ENCODE assay signal across 8 cellular contexts in genomic region chr3:42961633-42962032, GRCh38. TPM values are rescaled to one million over a fixed set of nuclear protein-coding genes. Genes with fewer than 3 reads are reported as not detected.
A peak's percentile ranks its signal among the peaks of the same experiment; 100 is the strongest.
DNase-seq lines count a peak whose midpoint lies in the region; ATAC-seq, FAIRE-seq and TF ChIP-seq lines count a peak whose summit lies in the region.

No MANE protein-coding gene starts in this region.

- POLR2A ChIA-PET in HepG2 (lab: Yijun Ruan, JAX) = no interaction called here

- TF ChIP-seq CTCF in HepG2 (CRISPR knock-in tag; IDR thresholded peaks at IDR 0.05) (peak; percentile 74), upper lobe of left lung (IDR thresholded peaks at IDR 0.05) (peak in 5 of 6 experiments; percentile 51 to 64 (median 58))

- in situ Hi-C loops in HepG2 (cut with HindIII; ENCODE audit: extremely low pct_ligation_motif_present, low pct_unique_long_range_greater_than_20kb) = loop anchor here (5.0 to 25.0 kb wide), 3 partner anchors 113 to 551 kb away; no protein-coding TSS in a partner anchor

- ATAC-seq in HepG2 (peak; percentile 58), upper lobe of left lung (ENCODE audit: low FRiP score in 2 of 2) (peak in 1 of 2 donors; percentile 76), GM19035 (IDR thresholded peaks at IDR 0.05; ENCODE audit: unreplicated experiment) (no peak)

- peak; percentile 3 for DNase-seq in DMS79 (lab: John Stamatoyannopoulos, UW)
- peak; percentile 70 for DNase-seq in HT-29 (ENCODE audit: low spot score)
- peak; percentile 66 for DNase-seq in RKO (ENCODE audit: low spot score)
- DNase-seq in dedifferentiated amniotic fluid mesenchymal stem cell (ENCODE audit: extremely low spot score) = peak; percentile 79
- peak; percentile 42 for DNase-seq in HepG2 (ENCODE audit: low spot score)
- DNase-seq in upper lobe of left lung = no peak
- DNase-seq in activated effector memory CD4-positive, alpha-beta T cell treated with Interleukin-2 at 50 U/mL for 16 hours = no peak

- no peaks in the 10 kb centered on the region for H3K79me2 ChIP-seq in HepG2 (ENCODE audit: insufficient read depth, low read length)

- H3K27me3 ChIP-seq in HepG2 (ENCODE audit: control insufficient read depth in 1 of 2, insufficient read depth in 2 of 2, low read length in 2 of 2) = no peaks in the 10 kb centered on the region
- no peaks in the 10 kb centered on the region for H3K27me3 ChIP-seq in upper lobe of left lung

- H3K9ac ChIP-seq in HepG2 (ENCODE audit: insufficient read depth, low read depth, low read length) = no peak overlapping the region

- H3K27ac ChIP-seq in HepG2 (ENCODE audit: extremely low read length, insufficient read depth, low read length) (no peak overlapping the region), upper lobe of left lung (no peak overlapping the region)

- no peaks in the 10 kb centered on the region for H4K20me1 ChIP-seq in HepG2 (ENCODE audit: insufficient read depth, low read length)

- H3K4me1 ChIP-seq in HepG2 (ENCODE audit: insufficient read depth, low read length) (no peaks in the 10 kb centered on the region), upper lobe of left lung (no peaks in the 10 kb centered on the region)

- peak; percentile 88 for FAIRE-seq in HepG2 (lab: Jason Lieb, UNC)

- CTCF ChIA-PET in HepG2 (lab: Yijun Ruan, JAX; ENCODE audit: low intra/inter-chr PET ratio, low total read pairs) = interaction anchor here (1.7 to 2.4 kb wide), 3 partner anchors 110 to 541 kb away, joined by 6 to 11 read pairs (median 8); no protein-coding TSS in a partner anchor

- H3K4me3 ChIP-seq in HepG2 (replicated peaks in 1 of 3; ENCODE audit: insufficient read depth in 1 of 3, low read depth in 2 of 3, low read length in 3 of 3) (no peak overlapping the region), upper lobe of left lung (no peak overlapping the region)

- no TSS peak for BruUV-seq in HepG2 (replicated peaks; lab: Mats Ljungman, UMichigan)

- no peaks in the 10 kb centered on the region for H3K36me3 ChIP-seq in HepG2 (replicated peaks in 1 of 2; ENCODE audit: control insufficient read depth in 1 of 2, insufficient read depth in 2 of 2, low read length in 2 of 2)
- H3K36me3 ChIP-seq in upper lobe of left lung = no peaks in the 10 kb centered on the region

- peak; percentile 43; the same call in 1 of the 2 replicates for TF ChIP-seq RAD21 in HepG2 (CRISPR knock-in tag; IDR thresholded peaks at IDR 0.05)

- intact Hi-C loops in HepG2 (cut with micrococcal nuclease; ENCODE audit: unreplicated experiment) = loop anchor here (1.0 to 2.0 kb wide), 3 partner anchors 109 to 417 kb away; no protein-coding TSS in a partner anchor

- TF ChIP-seq POLR2A in HepG2 (IDR thresholded peaks at IDR 0.05; ENCODE audit: insufficient read depth in 1 of 2, low read depth in 2 of 2, low read length in 2 of 2) (no peak), upper lobe of left lung (IDR thresholded peaks at IDR 0.05) (no peak)

- H3K9me3 ChIP-seq in HepG2 (ENCODE audit: low read length) = no peaks in the 10 kb centered on the region
- no peaks in the 10 kb centered on the region for H3K9me3 ChIP-seq in upper lobe of left lung

- no peak overlapping the region for H3K4me2 ChIP-seq in HepG2 (ENCODE audit: low read depth, low read length)

- no peak overlapping the region for H2AFZ ChIP-seq in HepG2 (ENCODE audit: low read length)

- TF ChIP-seq EP300 in HepG2 (IDR thresholded peaks at IDR 0.05; ENCODE audit: low read depth in 2 of 2, low read length in 2 of 2) (no peak), HepG2 (CRISPR knock-in tag; IDR thresholded peaks at IDR 0.05; ENCODE audit: borderline replicate concordance) (no peak), upper lobe of left lung (IDR thresholded peaks at IDR 0.05) (no peak)

- WGBS in HepG2 (ENCODE audit: low lambda C conversion rate) = 0% methylated on average over 4 of the region's 4 CpGs
- 3 to 6% methylated on average over 4 of the region's 4 CpGs for WGBS in upper lobe of left lung, 2 donors

TF ChIP-seq in HepG2, 621 proteins besides CTCF, POLR2A, EP300 and RAD21:
- peak; percentile 79 for TF ChIP-seq STAG1 (CRISPR knock-in tag; IDR thresholded peaks at IDR 0.05)
- no peak for TF ChIP-seq PRPF4 (IDR thresholded peaks at IDR 0.05; ENCODE audit: low read depth, low read length, poor library complexity, severe bottlenecking)
- peak; percentile 63 for TF ChIP-seq SMC3 (IDR thresholded peaks at IDR 0.05; ENCODE audit: low read length)

RNA-seq across cellular contexts. Expression of gene GASK1A, which starts 17.5 kb away (rescaled TPM):
- total RNA-seq in HT-29 (2014; rRNA removed; shearing (Covaris generic)) = 0.18 TPM in 1 of 2 replicates, not detected in the other
- not detected in 2 replicates for total RNA-seq in HepG2 (2016; rRNA removed; fragmentation: Illumina TruSeq; extraction: Trizol)
- not detected in 2 replicates for total RNA-seq in HepG2 (2016; cell fraction: cytosol; rRNA removed; fragmentation: Illumina TruSeq; extraction: Trizol; ENCODE audit: low read depth)
- total RNA-seq in HepG2 (2016; cell fraction: insoluble cytoplasmic fraction; rRNA removed; fragmentation: Illumina TruSeq; extraction: Trizol) = not detected in 2 replicates
- not detected in 2 replicates for total RNA-seq in HepG2 (2016; cell fraction: membrane; rRNA removed; fragmentation: Illumina TruSeq; extraction: Trizol)
- total RNA-seq in HepG2 (2016; cell fraction: nucleus; rRNA removed; fragmentation: Illumina TruSeq; extraction: Trizol) = not detected in 2 replicates
- not detected in 2 replicates for polyA plus RNA-seq in HepG2 (2011; rRNA removed)
- not detected in 2 replicates for polyA plus RNA-seq in HepG2 (2011; cell fraction: cytosol; rRNA removed)
- polyA plus RNA-seq in HepG2 (2011; cell fraction: nucleus; rRNA removed) = not detected in 2 replicates
- not detected in 2 replicates for polyA plus RNA-seq in HepG2 (2012)
- not detected in 2 replicates for polyA plus RNA-seq in HepG2 (2016; cell fraction: cytosol; fragmentation: Illumina TruSeq; extraction: Trizol; ENCODE audit: low read depth)
- not detected in 2 replicates for polyA plus RNA-seq in HepG2 (2016; cell fraction: insoluble cytoplasmic fraction; fragmentation: Illumina TruSeq; extraction: Trizol; ENCODE audit: low read depth)
- not detected in 2 replicates for polyA plus RNA-seq in HepG2 (2016; cell fraction: membrane; fragmentation: Illumina TruSeq; extraction: Trizol; ENCODE audit: low read depth)
- not detected in 2 replicates for polyA plus RNA-seq in HepG2 (2016; cell fraction: nucleus; fragmentation: Illumina TruSeq; extraction: Trizol; ENCODE audit: insufficient read depth, low read depth)
- polyA minus RNA-seq in HepG2 (2011; rRNA and poly(A)+ RNA removed; ENCODE audit: low replicate concordance) = not detected in 2 replicates
- polyA minus RNA-seq in HepG2 (2011; cell fraction: cytosol; rRNA and poly(A)+ RNA removed) = not detected in 2 replicates
- polyA minus RNA-seq in HepG2 (2011; cell fraction: nucleus; rRNA and poly(A)+ RNA removed) = not detected in 2 replicates
- 1 to 10 TPM; 2.5 to 9.4 (median 7.7) TPM for total RNA-seq in upper lobe of left lung

RNA-seq across cellular contexts. Expression of gene ZNF662, which starts 55.7 kb away (rescaled TPM):
- not detected in 2 replicates for total RNA-seq in HT-29 (2014; rRNA removed; shearing (Covaris generic))
- total RNA-seq in HepG2 (2016; rRNA removed; fragmentation: Illumina TruSeq; extraction: Trizol) = not detected in 2 replicates
- not detected in 2 replicates for total RNA-seq in HepG2 (2016; cell fraction: cytosol; rRNA removed; fragmentation: Illumina TruSeq; extraction: Trizol; ENCODE audit: low read depth)
- 0.02 TPM in 1 of 2 replicates, not detected in the other for total RNA-seq in HepG2 (2016; cell fraction: insoluble cytoplasmic fraction; rRNA removed; fragmentation: Illumina TruSeq; extraction: Trizol)
- total RNA-seq in HepG2 (2016; cell fraction: membrane; rRNA removed; fragmentation: Illumina TruSeq; extraction: Trizol) = not detected in 2 replicates
- not detected in 2 replicates for total RNA-seq in HepG2 (2016; cell fraction: nucleus; rRNA removed; fragmentation: Illumina TruSeq; extraction: Trizol)
- 0.05 TPM in 1 of 2 replicates, not detected in the other for polyA plus RNA-seq in HepG2 (2011; rRNA removed)
- not detected in 2 replicates for polyA plus RNA-seq in HepG2 (2011; cell fraction: cytosol; rRNA removed)
- not detected in 2 replicates for polyA plus RNA-seq in HepG2 (2011; cell fraction: nucleus; rRNA removed)
- not detected in 2 replicates for polyA plus RNA-seq in HepG2 (2012)
- polyA plus RNA-seq in HepG2 (2016; cell fraction: cytosol; fragmentation: Illumina TruSeq; extraction: Trizol; ENCODE audit: low read depth) = not detected in 2 replicates
- polyA plus RNA-seq in HepG2 (2016; cell fraction: insoluble cytoplasmic fraction; fragmentation: Illumina TruSeq; extraction: Trizol; ENCODE audit: low read depth) = not detected in 2 replicates
- not detected in 2 replicates for polyA plus RNA-seq in HepG2 (2016; cell fraction: membrane; fragmentation: Illumina TruSeq; extraction: Trizol; ENCODE audit: low read depth)
- polyA plus RNA-seq in HepG2 (2016; cell fraction: nucleus; fragmentation: Illumina TruSeq; extraction: Trizol; ENCODE audit: insufficient read depth, low read depth) = not detected in 2 replicates
- not detected in 2 replicates for polyA minus RNA-seq in HepG2 (2011; rRNA and poly(A)+ RNA removed; ENCODE audit: low replicate concordance)
- not detected in 2 replicates for polyA minus RNA-seq in HepG2 (2011; cell fraction: cytosol; rRNA and poly(A)+ RNA removed)
- 0.26 and 0.50 TPM in 2 replicates for polyA minus RNA-seq in HepG2 (2011; cell fraction: nucleus; rRNA and poly(A)+ RNA removed)
- 10 to 100 TPM in 1 of 6 donors, 1 to 10 TPM in 5; 4.1 to 10.5 (median 6.3) TPM for total RNA-seq in upper lobe of left lung

Comparison
In these comparisons a context has a peak if more than half of its experiments do, and no peak if none do; other contexts are left out.
1. DNase-seq: peak in DMS79 (single experiment), HT-29 (single experiment), RKO (single experiment), dedifferentiated amniotic fluid mesenchymal stem cell (single experiment) and HepG2 (single experiment); none in upper lobe of left lung (0 of 2) and activated effector memory CD4-positive, alpha-beta T cell treated with Interleukin-2 at 50 U/mL for 16 hours (single experiment).